In genomic region chr15:43689607-43690301, GRCh38 we compare ENCODE assay signal across 9 cellular contexts. TPM values are rescaled to one million over a fixed set of nuclear protein-coding genes. Genes with fewer than 3 reads are reported as not detected.
A peak's percentile ranks its signal among the peaks of the same experiment; 100 is the strongest.
DNase-seq lines count a peak whose midpoint lies in the region; ATAC-seq, FAIRE-seq and TF ChIP-seq lines count a peak whose summit lies in the region.
"Not testable (repeated sequence)": the region's sequence is repeated elsewhere in the genome, so short reads cannot be mapped to it uniquely, and the experiment has no call there.
"Had no signal": no experiment of that assay in that cellular context is flagged by ENCODE, and none has a peak within 500 bp of the region (broad histone marks: within the 10 kb centered on the region; RNA-seq: fewer than 3 reads in every experiment).

No MANE protein-coding gene starts in this region.

- H3K4me3 Mint-ChIP-seq in activated B cell treated with CpG ODN at 0.5 μM for 24 hours, natural killer cell: not testable (repeated sequence)

- peak; percentile 96 for FAIRE-seq in G401.6 (lab: Jason Lieb, UNC)
- peak; percentile 15 for FAIRE-seq in frontal cortex (lab: Jason Lieb, UNC)

- POLR2A ChIA-PET in activated B cell treated with CpG ODN at 0.5 μM for 24 hours (lab: Charles Lee), result not testable (repeated sequence)

- CTCF ChIA-PET in activated B cell treated with CpG ODN at 0.5 μM for 24 hours (lab: Charles Lee), result not testable (repeated sequence)

- not testable (repeated sequence) for H3K9me3 Mint-ChIP-seq in activated B cell treated with CpG ODN at 0.5 μM for 24 hours, natural killer cell

- H3K27me3 Mint-ChIP-seq in activated B cell treated with CpG ODN at 0.5 μM for 24 hours; natural killer cell (ENCODE audit: low read depth in 2 of 2): not testable (repeated sequence)

- intact Hi-C loops in activated B cell treated with CpG ODN at 0.5 μM for 24 hours (cut with micrococcal nuclease); natural killer cell (cut with micrococcal nuclease): not testable (repeated sequence)

- not testable (repeated sequence) for H3K4me1 Mint-ChIP-seq in activated B cell treated with CpG ODN at 0.5 μM for 24 hours, natural killer cell

- peak; percentile 99 for ATAC-seq in GM19043 (IDR thresholded peaks at IDR 0.05; ENCODE audit: low read depth, unreplicated experiment)
- peak; percentile 95 for ATAC-seq in GM21576 (IDR thresholded peaks at IDR 0.05; ENCODE audit: unreplicated experiment)
- peak; percentile 93 for ATAC-seq in HG02938 (IDR thresholded peaks at IDR 0.05; ENCODE audit: unreplicated experiment)
- ATAC-seq in HG03432 (IDR thresholded peaks at IDR 0.05; ENCODE audit: unreplicated experiment), result peak; percentile 97
- peak; percentile 97 for ATAC-seq in activated B cell treated with CpG ODN at 0.5 μM for 24 hours (ENCODE audit: low read depth)
- peak; percentile 97 to 99 (median 98) for ATAC-seq in natural killer cell

- not testable (repeated sequence) for DNase-seq in activated B cell treated with CpG ODN at 0.5 μM for 24 hours; frontal cortex (ENCODE audit: low spot score in 2 of 2); natural killer cell

- not testable (repeated sequence) for TF ChIP-seq CTCF in activated B cell treated with CpG ODN at 0.5 μM for 24 hours (IDR thresholded peaks at IDR 0.05); natural killer cell (IDR thresholded peaks at IDR 0.05)

- not testable (repeated sequence) for H3K36me3 Mint-ChIP-seq in activated B cell treated with CpG ODN at 0.5 μM for 24 hours (ENCODE audit: low read depth); natural killer cell

- H3K27ac Mint-ChIP-seq in activated B cell treated with CpG ODN at 0.5 μM for 24 hours, natural killer cell: not testable (repeated sequence)

RNA-seq across cellular contexts. Expression of gene CKMT1A, which starts 3.9 kb away (rescaled TPM):
- total RNA-seq in activated B cell treated with CpG ODN at 0.5 μM for 24 hours (not detected in 2 replicates), frontal cortex (6.5 TPM), natural killer cell (not detected)
- total RNA-seq: chondrocyte had no signal

RNA-seq across cellular contexts. Expression of gene CATSPER2, which starts 41.1 kb away (rescaled TPM):
- total RNA-seq in activated B cell treated with CpG ODN at 0.5 μM for 24 hours (12.9 and 13.8 TPM in 2 replicates), frontal cortex (5.3 TPM), natural killer cell (1 to 10 TPM; 6.5 to 8.4 (median 6.8) TPM)

RNA-seq across cellular contexts. Expression of gene PDIA3, which starts 56.5 kb away (rescaled TPM):
- total RNA-seq in activated B cell treated with CpG ODN at 0.5 μM for 24 hours (179 and 194 TPM in 2 replicates), frontal cortex (34.2 TPM), natural killer cell (100 to 1,000 TPM; 295 to 334 (median 312) TPM)
